7 cellular contexts compared by ENCODE assay signal in genomic region chr10:29635711-29636144, GRCh38. TPM values are rescaled to one million over a fixed set of nuclear protein-coding genes. Genes with fewer than 3 reads are reported as not detected.
DNase-seq lines count a peak whose midpoint lies in the region; ATAC-seq and TF ChIP-seq lines count a peak whose summit lies in the region.

No MANE protein-coding gene starts in this region.

- H3K36me3 ChIP-seq in mammary epithelial cell (ENCODE audit: insufficient read depth, low read length), result no peaks in the 10 kb centered on the region

- H3K4me3 ChIP-seq in mammary epithelial cell (replicated peaks in 1 of 3; ENCODE audit: insufficient read depth in 1 of 3, low read depth in 2 of 3, low read length in 3 of 3), result no peak overlapping the region

- 7% methylated on average over 4 of the region's 4 CpGs for WGBS in mammary epithelial cell (ENCODE audit: low coverage, missing lambda C conversion rate)

- H3K9ac ChIP-seq in mammary epithelial cell (ENCODE audit: insufficient read depth, low read length), result peak overlapping the region; percentile 90

- DNase-seq in mammary epithelial cell, result peak; percentile 36
- peak; percentile 38 to 53 for DNase-seq in lung microvascular endothelial cell (ENCODE audit: low read depth in 2 of 2)
- DNase-seq in NCI-H1436 treated with DMSO at 0.1 percent for 48 hours (lab: John Stamatoyannopoulos, UW), result no peak
- no peak for DNase-seq in NCI-H510A (lab: John Stamatoyannopoulos, UW)

- intact Hi-C loops in mammary epithelial cell (cut with micrococcal nuclease), result loop anchor here (1.0 to 10.0 kb wide), 4 partner anchors 11 to 99 kb away; no protein-coding TSS in a partner anchor

- H2AFZ ChIP-seq in mammary epithelial cell (ENCODE audit: low read depth, low read length), result no peak overlapping the region

- H3K4me2 ChIP-seq in mammary epithelial cell (ENCODE audit: insufficient read depth, low read depth, low read length), result peak overlapping the region; percentile 87

- no peaks in the 10 kb centered on the region for H3K27me3 ChIP-seq in mammary epithelial cell (ENCODE audit: insufficient read depth, low read length)

- H3K27ac ChIP-seq in mammary epithelial cell (ENCODE audit: insufficient read depth, low read depth, low read length), result peak overlapping the region; percentile 96

- peak; percentile 80 for ATAC-seq in GM19395 (IDR thresholded peaks at IDR 0.05; ENCODE audit: unreplicated experiment)
- peak; percentile 68 for ATAC-seq in HG03469 (IDR thresholded peaks at IDR 0.05; ENCODE audit: unreplicated experiment)
- no peak for ATAC-seq in HG03520 (IDR thresholded peaks at IDR 0.05; ENCODE audit: unreplicated experiment)

- dilution Hi-C loops in mammary epithelial cell (cut with HindIII; ENCODE audit: low sequenced_read_pairs), result no loop called here

- in situ Hi-C loops in mammary epithelial cell (cut with MboI; ENCODE audit: low sequenced_read_pairs in 2 of 2), result no loop called here

- H4K20me1 ChIP-seq in mammary epithelial cell (ENCODE audit: insufficient read depth, low read length), result no peaks in the 10 kb centered on the region

- H3K9me3 ChIP-seq in mammary epithelial cell (replicated peaks; ENCODE audit: insufficient read depth, low read length), result no peaks in the 10 kb centered on the region

- H3K4me1 ChIP-seq in mammary epithelial cell (ENCODE audit: insufficient read depth, low read length), result peaks cover 38% of the 10 kb centered on the region

- CTCF ChIA-PET in mammary epithelial cell (lab: Charles Lee; ENCODE audit: low non-redundant PET), result interaction anchor here (0.7 kb wide), 1 partner anchor 1435 kb away, joined by 3 read pairs; no protein-coding TSS in a partner anchor

- BruUV-seq in mammary epithelial cell (replicated peaks; lab: Mats Ljungman, UMichigan), result no TSS peak

- H3K79me2 ChIP-seq in mammary epithelial cell (ENCODE audit: insufficient read depth, low read length), result peaks cover 54% of the 10 kb centered on the region

- TF ChIP-seq CTCF in mammary epithelial cell (conservative IDR thresholded peaks at IDR 0.05 in 1 of 2, IDR thresholded peaks at IDR 0.05 in 1 of 2; ENCODE audit: extremely low read depth in 1 of 2, insufficient read depth in 1 of 2, low read depth in 1 of 2, low read length in 2 of 2), result no peak

RNA-seq across cellular contexts. Expression of gene SVIL, which starts 1.0 kb away (rescaled TPM):
- total RNA-seq in mammary epithelial cell, result 100 to 1,000 TPM in 1 of 2 donors, 10 to 100 TPM in 1; 51.3 to 155 TPM
- polyA plus RNA-seq in mammary epithelial cell, result 23.6 TPM
- 190 TPM for polyA minus RNA-seq in mammary epithelial cell
- total RNA-seq in lung microvascular endothelial cell, result 56.2 and 62.3 TPM in 2 replicates

Comparison
In these comparisons a context has a peak if more than half of its experiments do, and no peak if none do; other contexts are left out.
1. DNase-seq: peak in mammary epithelial cell (single experiment) and lung microvascular endothelial cell (2 of 2); none in NCI-H1436 treated with DMSO at 0.1 percent for 48 hours (single experiment) and NCI-H510A (single experiment).